Comparison of ENCODE assay signal across 20 cellular contexts in genomic region chr17:17342242-17342945, GRCh38. TPM values are rescaled to one million over a fixed set of nuclear protein-coding genes. Genes with fewer than 3 reads are reported as not detected.
DNase-seq lines count a peak whose midpoint lies in the region; ATAC-seq and TF ChIP-seq lines count a peak whose summit lies in the region.
"Had no signal": no experiment of that assay in that cellular context is flagged by ENCODE, and none has a peak within 500 bp of the region (broad histone marks: within the 10 kb centered on the region; RNA-seq: fewer than 3 reads in every experiment).

No MANE protein-coding gene starts in this region.

- H4K8ac ChIP-seq in neuronal stem cell (ENCODE audit: low read depth, low read length) = no peak overlapping the region

- peak overlapping the region; percentile 43 for H2BK12ac ChIP-seq in neuronal stem cell (ENCODE audit: low read length)

- H2BK15ac ChIP-seq in neuronal stem cell (ENCODE audit: low read length) = no peak overlapping the region

- H3K23ac ChIP-seq in neuronal stem cell (ENCODE audit: low read depth, low read length, poor library complexity) = no peak overlapping the region

- H2BK5ac ChIP-seq in neuronal stem cell (ENCODE audit: low read length) = peak overlapping the region; percentile 19

- H3K4me3 Mint-ChIP-seq in endodermal cell = no peak overlapping the region
- H3K4me3 Mint-ChIP-seq: CD4-positive, CD25-positive, alpha-beta regulatory T cell; HFFc6 had no signal

- no peak overlapping the region for H2BK120ac ChIP-seq in neuronal stem cell (ENCODE audit: low read depth, low read length)

- 83 to 87% methylated on average over 16 to 17 of the region's 17 CpGs for WGBS in endodermal cell (ENCODE audit: insufficient coverage in 1 of 2, insufficient read length in 1 of 2), 2 experiments
- no CpG with 5 or more reads among the region's 17 CpGs for WGBS in neuronal stem cell (ENCODE audit: extremely low coverage in 2 of 2, insufficient read length in 2 of 2, insufficient replicate concordance in 1 of 2), 2 donors

- DNase-seq in left ventricle myocardium superior (peak; percentile 18), left ventricle myocardium inferior (no peak), endodermal cell (peak; percentile 59), neuronal stem cell (ENCODE audit: low spot score) (no peak), cortex of kidney (lab: John Stamatoyannopoulos, UW) (no peak)
- DNase-seq in central memory CD4-positive, alpha-beta T cell = no peak
- no peak for DNase-seq in stimulated activated CD4-positive, alpha-beta T cell treated with anti-CD3 and anti-CD28 coated beads, Interleukin-12 subunit alpha, Interleukin-12 subunit beta, amount 100 ng/mL, for 4 hours
- DNase-seq: ACHN; Calu3; CD4-positive, CD25-positive, alpha-beta regulatory T cell; DMS79; GDM1; GOT3; HFFc6; MG63; NCI-H1105 treated with DMSO at 0.1 percent for 48 hours; NCI-H187 treated with DMSO at 0.1 percent for 48 hours; NCI-H446; NCI-H748 treated with DMSO at 0.1 percent for 48 hours; PC-9 had no signal

- no peak for ATAC-seq in left ventricle myocardium superior

- no peaks in the 10 kb centered on the region for H3K4me1 Mint-ChIP-seq in endodermal cell
- H3K4me1 Mint-ChIP-seq: CD4-positive, CD25-positive, alpha-beta regulatory T cell had no signal

- no peak overlapping the region for H3K9ac ChIP-seq in endodermal cell (ENCODE audit: extremely low read depth, low read length, poor library complexity, severe bottlenecking)
- no peak overlapping the region for H3K9ac ChIP-seq in neuronal stem cell (ENCODE audit: low read depth, low read length, poor library complexity)

- H3K4me3 ChIP-seq in left ventricle myocardium inferior (no peak overlapping the region), endodermal cell (ENCODE audit: low read length) (no peak overlapping the region), neuronal stem cell (ENCODE audit: low read length in 2 of 2) (peak overlapping the region in 1 of 2 donors; percentile 30)
- H3K4me3 ChIP-seq: MG63, PC-9 had no signal

- H4K91ac ChIP-seq in neuronal stem cell (ENCODE audit: low read depth, low read length, poor library complexity) = no peak overlapping the region

- H2AK5ac ChIP-seq in neuronal stem cell (ENCODE audit: low read depth, low read length) = no peak overlapping the region

- no peaks in the 10 kb centered on the region for H3K36me3 Mint-ChIP-seq in endodermal cell (ENCODE audit: low read depth)

- peak overlapping the region; percentile 23 for H3K18ac ChIP-seq in neuronal stem cell (ENCODE audit: low read length)

- no peaks in the 10 kb centered on the region for H3K9me3 ChIP-seq in left ventricle myocardium inferior (replicated peaks)
- no peaks in the 10 kb centered on the region for H3K9me3 ChIP-seq in endodermal cell (ENCODE audit: control insufficient read depth, low read length)
- H3K9me3 ChIP-seq in neuronal stem cell (replicated peaks in 1 of 2; ENCODE audit: control insufficient read depth in 2 of 2, insufficient read depth in 1 of 2, low read depth in 1 of 2, low read length in 2 of 2) = no peaks in the 10 kb centered on the region
- H3K9me3 ChIP-seq: MG63 had no signal

- H3K4ac ChIP-seq in neuronal stem cell (ENCODE audit: low read length) = no peak overlapping the region

- no peak overlapping the region for H3K27ac ChIP-seq in left ventricle myocardium inferior (replicated peaks)
- H3K27ac ChIP-seq in endodermal cell (ENCODE audit: low read depth, low read length) = no peak overlapping the region
- H3K27ac ChIP-seq in neuronal stem cell (replicated peaks; ENCODE audit: low read length) = no peak overlapping the region
- H3K27ac ChIP-seq: PC-9 had no signal

- no peaks in the 10 kb centered on the region for H3K9me3 Mint-ChIP-seq in endodermal cell
- H3K9me3 Mint-ChIP-seq: CD4-positive, CD25-positive, alpha-beta regulatory T cell; HFFc6 had no signal

- H3K79me1 ChIP-seq in neuronal stem cell (ENCODE audit: low read depth, low read length) = no peaks in the 10 kb centered on the region

- no peaks in the 10 kb centered on the region for H3K27me3 ChIP-seq in left ventricle myocardium inferior (ENCODE audit: low read depth)
- no peaks in the 10 kb centered on the region for H3K27me3 ChIP-seq in endodermal cell (ENCODE audit: control insufficient read depth, insufficient read depth, low read length, poor library complexity, severe bottlenecking)
- no peaks in the 10 kb centered on the region for H3K27me3 ChIP-seq in neuronal stem cell (ENCODE audit: control insufficient read depth in 3 of 3, insufficient read depth in 3 of 3, low read depth in 1 of 3, low read length in 3 of 3)
- H3K27me3 ChIP-seq: MG63 had no signal

- intact Hi-C loops in left ventricle myocardium superior (cut with micrococcal nuclease) = no loop called here
- intact Hi-C loops in left ventricle myocardium inferior (cut with micrococcal nuclease) = no loop called here

- H2AFZ ChIP-seq in neuronal stem cell (ENCODE audit: low read length) = no peak overlapping the region
- H2AFZ ChIP-seq: PC-9 had no signal

- no peak overlapping the region for H3K4me2 ChIP-seq in neuronal stem cell (ENCODE audit: insufficient read depth, low read length, poor library complexity, severe bottlenecking)
- H3K4me2 ChIP-seq: PC-9 had no signal

- H3K4me1 ChIP-seq in left ventricle myocardium inferior (peaks cover 3% of the 10 kb centered on the region), endodermal cell (ENCODE audit: control insufficient read depth, insufficient read depth, low read length) (no peaks in the 10 kb centered on the region), neuronal stem cell (ENCODE audit: control insufficient read depth in 2 of 2, insufficient read depth in 1 of 2, low read depth in 1 of 2, low read length in 2 of 2) (no peaks in the 10 kb centered on the region)

- H3K27ac Mint-ChIP-seq in endodermal cell = no peak overlapping the region
- H3K27ac Mint-ChIP-seq: HFFc6 had no signal

- H3K27me3 Mint-ChIP-seq in endodermal cell (ENCODE audit: insufficient read depth) = no peaks in the 10 kb centered on the region
- H3K27me3 Mint-ChIP-seq: CD4-positive, CD25-positive, alpha-beta regulatory T cell had no signal

- TF ChIP-seq CTCF in left ventricle myocardium inferior (IDR thresholded peaks at IDR 0.05; ENCODE audit: borderline replicate concordance) = no peak
- TF ChIP-seq CTCF in endodermal cell (conservative IDR thresholded peaks at IDR 0.05) = no peak

- H3K36me3 ChIP-seq in left ventricle myocardium inferior (no peaks in the 10 kb centered on the region), endodermal cell (ENCODE audit: control insufficient read depth, insufficient read depth, low read length) (no peaks in the 10 kb centered on the region), neuronal stem cell (replicated peaks in 1 of 2; ENCODE audit: control insufficient read depth in 2 of 2, insufficient read depth in 2 of 2, low read length in 2 of 2) (no peaks in the 10 kb centered on the region)
- H3K36me3 ChIP-seq: MG63 had no signal

- no peak overlapping the region for H3K14ac ChIP-seq in neuronal stem cell (ENCODE audit: low read length)

RNA-seq across cellular contexts. Expression of gene NT5M, which starts 39.2 kb away (rescaled TPM):
- total RNA-seq in left ventricle myocardium superior (8.6 TPM), left ventricle myocardium inferior (11.2 TPM), endodermal cell (10 to 100 TPM in 1 of 2 donors, 1 to 10 TPM in 1; 6.5 to 11.8 TPM)
- polyA plus RNA-seq in endodermal cell (2013, experiment 1 of 2) = 6.3 TPM
- 6.3 TPM for polyA plus RNA-seq in endodermal cell (2013, experiment 2 of 2)
- 6.8 TPM for polyA plus RNA-seq in neuronal stem cell (2013, experiment 1 of 2)
- polyA plus RNA-seq in neuronal stem cell (2013, experiment 2 of 2) = 7.4 TPM

Comparison
In these comparisons a context has a peak if more than half of its experiments do, and no peak if none do; other contexts are left out.
1. DNase-seq: peak in left ventricle myocardium superior (single experiment) and endodermal cell (single experiment); none in left ventricle myocardium inferior (single experiment), neuronal stem cell (single experiment), central memory CD4-positive, alpha-beta T cell (single experiment), cortex of kidney (single experiment) and stimulated activated CD4-positive, alpha-beta T cell treated with anti-CD3 and anti-CD28 coated beads, Interleukin-12 subunit alpha, Interleukin-12 subunit beta, amount 100 ng/mL, for 4 hours (single experiment).